ENCODE assay signal across 8 cellular contexts in genomic region chr19:15555759-15556633, GRCh38. TPM values are rescaled to one million over a fixed set of nuclear protein-coding genes. Genes with fewer than 3 reads are reported as not detected.
DNase-seq lines count a peak whose midpoint lies in the region; ATAC-seq and TF ChIP-seq lines count a peak whose summit lies in the region.

No MANE protein-coding gene starts in this region.

- in situ Hi-C loops in mammary epithelial cell (cut with MboI; ENCODE audit: low sequenced_read_pairs in 2 of 2): loop anchor here (5.0 to 25.0 kb wide), 7 partner anchors 101 to 694 kb away; partner anchors contain the start of gene AKAP8L (in 1 of the 2)

- CTCF ChIA-PET in mammary epithelial cell (lab: Charles Lee; ENCODE audit: low non-redundant PET): interaction anchor here (0.8 to 1.2 kb wide), 4 partner anchors 136 to 455 kb away, joined by 3 to 19 read pairs (median 8); partner anchors contain the start of gene AKAP8L

- no peaks in the 10 kb centered on the region for H4K20me1 ChIP-seq in mammary epithelial cell (ENCODE audit: insufficient read depth, low read length)

- dilution Hi-C loops in mammary epithelial cell (cut with HindIII; ENCODE audit: low sequenced_read_pairs): no loop called here

- H3K79me2 ChIP-seq in mammary epithelial cell (ENCODE audit: insufficient read depth, low read length): no peaks in the 10 kb centered on the region

- H3K4me3 Mint-ChIP-seq in immature natural killer cell: peak overlapping the region; percentile 80 to 90 (median 88)

- no peaks in the 10 kb centered on the region for H3K9me3 Mint-ChIP-seq in immature natural killer cell

- H3K27me3 Mint-ChIP-seq in immature natural killer cell (ENCODE audit: low read depth in 3 of 3): peaks cover 0 to 12% (median 6%) of the 10 kb centered on the region in 3 donors

- no peak overlapping the region for H3K9ac ChIP-seq in mammary epithelial cell (ENCODE audit: insufficient read depth, low read length)

- peak; percentile 70 for TF ChIP-seq CTCF in WI38 (IDR thresholded peaks at IDR 0.05; ENCODE audit: low read depth, low read length)
- peak; percentile 64 to 88 for TF ChIP-seq CTCF in mammary epithelial cell (conservative IDR thresholded peaks at IDR 0.05 in 1 of 2, IDR thresholded peaks at IDR 0.05 in 1 of 2; ENCODE audit: extremely low read depth in 1 of 2, insufficient read depth in 1 of 2, low read depth in 1 of 2, low read length in 2 of 2)
- peak; percentile 54 to 92 (median 79) for TF ChIP-seq CTCF in spleen (IDR thresholded peaks at IDR 0.05 in 8 of 11, conservative IDR thresholded peaks at IDR 0.05 in 3 of 11)

- peak overlapping the region; percentile 73 for H3K4me2 ChIP-seq in mammary epithelial cell (ENCODE audit: insufficient read depth, low read depth, low read length)

- H3K27me3 ChIP-seq in mammary epithelial cell (ENCODE audit: insufficient read depth, low read length) (no peaks in the 10 kb centered on the region), spleen (replicated peaks in 1 of 7) (peaks cover 0 to 58% (median 6%) of the 10 kb centered on the region in 7 donors)

- peak overlapping the region; percentile 82 to 96 (median 92) for H3K27ac Mint-ChIP-seq in immature natural killer cell

- H3K4me1 ChIP-seq in mammary epithelial cell (ENCODE audit: insufficient read depth, low read length) (peaks cover 15% of the 10 kb centered on the region), spleen (peaks cover 6 to 27% (median 21%) of the 10 kb centered on the region in 6 donors)

- H3K4me3 ChIP-seq in WI38 (ENCODE audit: low read depth, low read length) (peak overlapping the region; percentile 48), mammary epithelial cell (replicated peaks in 1 of 3; ENCODE audit: insufficient read depth in 1 of 3, low read depth in 2 of 3, low read length in 3 of 3) (peak overlapping the region in 2 of 3 experiments; percentile 7 to 13), spleen (peak overlapping the region; percentile 15 to 70 (median 34))

- H3K36me3 Mint-ChIP-seq in immature natural killer cell: no peaks in the 10 kb centered on the region

- ATAC-seq in HG03135 (IDR thresholded peaks at IDR 0.05; ENCODE audit: unreplicated experiment): peak; percentile 74

- H3K9me3 ChIP-seq in mammary epithelial cell (replicated peaks; ENCODE audit: insufficient read depth, low read length) (no peaks in the 10 kb centered on the region), spleen (no peaks in the 10 kb centered on the region)

- H3K27ac ChIP-seq in mammary epithelial cell (ENCODE audit: insufficient read depth, low read depth, low read length): no peak overlapping the region
- H3K27ac ChIP-seq in spleen: peak overlapping the region; percentile 13 to 81 (median 61)

- H3K4me1 Mint-ChIP-seq in immature natural killer cell: peaks cover 28 to 30% of the 10 kb centered on the region in 2 donors

- peak overlapping the region; percentile 74 for H2AFZ ChIP-seq in mammary epithelial cell (ENCODE audit: low read depth, low read length)

- H3K36me3 ChIP-seq in mammary epithelial cell (ENCODE audit: insufficient read depth, low read length) (no peaks in the 10 kb centered on the region), spleen (no peaks in the 10 kb centered on the region)

- DNase-seq in NCI-H2081 (lab: John Stamatoyannopoulos, UW): peak; percentile 75 to 79
- no peak for DNase-seq in NCI-H2081 treated with DMSO at 0.1 percent for 48 hours (lab: John Stamatoyannopoulos, UW)
- peak; percentile 75 for DNase-seq in NCI-H345 (lab: John Stamatoyannopoulos, UW)
- peak; percentile 89 for DNase-seq in mammary epithelial cell
- DNase-seq in immature natural killer cell: peak; percentile 90 to 93 (median 92)
- peak; percentile 97 for DNase-seq in spleen

- no TSS peak for BruUV-seq in mammary epithelial cell (replicated peaks; lab: Mats Ljungman, UMichigan)

- WGBS in mammary epithelial cell (ENCODE audit: low coverage, missing lambda C conversion rate): 3% methylated on average over 32 of the region's 49 CpGs
- 0 to 2% (median 1%) methylated on average over 44 to 49 of the region's 49 CpGs for WGBS in spleen, 5 donors

- intact Hi-C loops in mammary epithelial cell (cut with micrococcal nuclease) (loop anchor here (1.0 to 5.0 kb wide), 9 partner anchors 77 to 685 kb away; partner anchors contain the start of gene PGLYRP2), spleen (cut with DNase I; ENCODE audit: low total_unique reads) (loop anchor here (2.0 to 5.0 kb wide), 2 partner anchors 135 to 379 kb away; no protein-coding TSS in a partner anchor)

- TF ChIP-seq POLR2A in spleen (IDR thresholded peaks at IDR 0.05): no peak

RNA-seq across cellular contexts. Expression of gene CYP4F22, which starts 47.7 kb away (rescaled TPM):
- not detected for total RNA-seq in mammary epithelial cell
- polyA plus RNA-seq in mammary epithelial cell: 0.05 TPM
- polyA minus RNA-seq in mammary epithelial cell: not detected
- 1 to 10 TPM in 2 of 3 donors, not detected in 1; 1.3 to 2.7 TPM for polyA plus RNA-seq in immature natural killer cell
- 1 to 10 TPM in 1 of 7 donors, under 1 TPM in 4, not detected in 2; 0.28 to 1.2 (median 0.37) TPM for total RNA-seq in spleen
- polyA plus RNA-seq in spleen: under 1 TPM; 0.10 to 0.17 (median 0.14) TPM

RNA-seq across cellular contexts. Expression of gene CYP4F8, which starts 59.0 kb away (rescaled TPM):
- total RNA-seq in mammary epithelial cell (not detected), spleen (not detected)
- polyA plus RNA-seq in mammary epithelial cell (not detected), immature natural killer cell (not detected), spleen (not detected)
- polyA minus RNA-seq in mammary epithelial cell: not detected
